Comparison of ENCODE assay signal across 23 cellular contexts in the genomic region with DNA sequence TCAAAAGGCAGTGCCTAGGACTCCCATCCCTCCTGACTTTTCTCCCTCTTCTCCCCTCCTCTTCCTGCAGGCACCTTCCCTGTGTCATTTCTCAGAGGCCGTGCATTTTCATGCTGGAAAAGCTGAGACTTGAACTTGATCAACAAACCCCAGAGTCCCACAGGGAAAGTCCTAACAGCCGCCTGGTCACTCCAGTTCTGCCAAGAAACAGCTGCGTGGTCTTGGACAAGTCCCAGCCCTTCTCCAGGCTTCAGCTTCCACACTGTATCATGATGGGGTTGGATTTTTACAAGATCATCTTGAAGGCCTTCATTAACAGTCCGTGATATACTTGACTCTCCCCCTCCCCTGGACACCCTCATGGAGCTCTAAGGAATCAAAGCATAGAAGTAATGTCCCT.
DNase-seq lines count a peak whose midpoint lies in the region; FAIRE-seq and TF ChIP-seq lines count a peak whose summit lies in the region.
"Had no signal": no experiment of that assay in that cellular context is flagged by ENCODE, and none has a peak within 500 bp of the region (broad histone marks: within the 10 kb centered on the region; RNA-seq: fewer than 3 reads in every experiment).

No MANE protein-coding gene starts in this region.

- no peaks in the 10 kb centered on the region for H3K79me2 ChIP-seq in osteoblast (ENCODE audit: insufficient read depth, low read length)

- H3K9ac ChIP-seq in BLaER1 = no peak overlapping the region

- H3K9me3 ChIP-seq in BLaER1 (no peaks in the 10 kb centered on the region), osteoblast (ENCODE audit: low read depth, low read length) (no peaks in the 10 kb centered on the region)
- H3K9me3 ChIP-seq: tibial nerve had no signal

- peaks cover 38% of the 10 kb centered on the region for H3K4me1 ChIP-seq in BLaER1
- H3K4me1 ChIP-seq in osteoblast (ENCODE audit: insufficient read depth, low read length) = peaks cover 41% of the 10 kb centered on the region

- no peak overlapping the region for H3K27ac ChIP-seq in BLaER1
- peak overlapping the region; percentile 56 for H3K27ac ChIP-seq in osteoblast (ENCODE audit: low read depth, low read length)
- H3K27ac ChIP-seq: skin epidermis had no signal

- FAIRE-seq in GM19239 (lab: Jason Lieb, UNC) = no peak
- FAIRE-seq: G401.6, keratinocyte had no signal

- no peak for TF ChIP-seq POLR2A in erythroblast (IDR thresholded peaks at IDR 0.05; ENCODE audit: low read length)

- H4K20me1 ChIP-seq in BLaER1 = no peaks in the 10 kb centered on the region
- no peaks in the 10 kb centered on the region for H4K20me1 ChIP-seq in osteoblast (ENCODE audit: insufficient read depth, low read length)

- H3K27me3 ChIP-seq in BLaER1 = no peaks in the 10 kb centered on the region
- H3K27me3 ChIP-seq in osteoblast (ENCODE audit: insufficient read depth, low read length) = peaks cover 5% of the 10 kb centered on the region
- H3K27me3 ChIP-seq: tibial nerve had no signal

- H3K4me3 ChIP-seq in BLaER1 (no peak overlapping the region), fibroblast of the aortic adventitia (ENCODE audit: low read depth, low read length) (no peak overlapping the region), osteoblast (ENCODE audit: insufficient read depth, low read length) (no peak overlapping the region)
- H3K4me3 ChIP-seq: skin epidermis, stomach, tibial nerve had no signal

- no peak overlapping the region for H2AFZ ChIP-seq in osteoblast (ENCODE audit: low read length)

- peak; percentile 32 for DNase-seq in LHCN-M2 (ENCODE audit: low read depth)
- peak; percentile 26 for DNase-seq in fibroblast of the aortic adventitia (ENCODE audit: low read depth)
- no peak for DNase-seq in osteoblast (ENCODE audit: insufficient read length, low spot score, missing footprints)
- no peak for DNase-seq in Ammon's horn (ENCODE audit: low spot score)
- no peak for DNase-seq in GM19239 (ENCODE audit: insufficient read length, low spot score)
- no peak for DNase-seq in erythroblast (lab: John Stamatoyannopoulos, UW)
- DNase-seq: activated CD4-positive, alpha-beta T cell treated with anti-CD3 and anti-CD28 coated beads for 48 hours; activated gamma-delta T cell; activated T-cell treated with anti-CD3 and anti-CD28 coated beads, Interleukin-2, amount 50 U/mL, for 24 hours; CD4-positive, alpha-beta T cell; dorsolateral prefrontal cortex; H7; IMR-90; NCI-H1092; NCI-H1694 treated with DMSO at 0.1 percent for 48 hours; NCI-H510A; stomach; WERI-Rb-1 had no signal

- H3K36me3 ChIP-seq in BLaER1 (no peaks in the 10 kb centered on the region), osteoblast (ENCODE audit: insufficient read depth, low read length) (no peaks in the 10 kb centered on the region)
- H3K36me3 ChIP-seq: stomach, tibial nerve, WERI-Rb-1 had no signal

- peak overlapping the region; percentile 62; the same call in 1 of the 2 replicates for H3K4me2 ChIP-seq in BLaER1
- no peak overlapping the region for H3K4me2 ChIP-seq in osteoblast (ENCODE audit: insufficient read depth, low read length)

- TF ChIP-seq CTCF in fibroblast of the aortic adventitia (IDR thresholded peaks at IDR 0.05; ENCODE audit: insufficient read depth, low read length) (no peak), osteoblast (IDR thresholded peaks at IDR 0.05; ENCODE audit: extremely low read depth, low read depth, low read length) (no peak)

Comparison
In these comparisons a context has a peak if more than half of its experiments do, and no peak if none do; other contexts are left out.
1. DNase-seq: peak in LHCN-M2 (single experiment) and fibroblast of the aortic adventitia (single experiment); none in osteoblast (single experiment), Ammon's horn (single experiment), GM19239 (single experiment) and erythroblast (0 of 2).